10 cellular contexts compared by ENCODE assay signal in genomic region chr13:77298403-77298802, GRCh38. TPM values are rescaled to one million over a fixed set of nuclear protein-coding genes. Genes with fewer than 3 reads are reported as not detected.
DNase-seq lines count a peak whose midpoint lies in the region; ATAC-seq and TF ChIP-seq lines count a peak whose summit lies in the region.
"Had no signal": no experiment of that assay in that cellular context is flagged by ENCODE, and none has a peak within 500 bp of the region (broad histone marks: within the 10 kb centered on the region; RNA-seq: fewer than 3 reads in every experiment).

No MANE protein-coding gene starts in this region.

- intact Hi-C loops in mucosa of descending colon (cut with DNase I, micrococcal nuclease), result no loop called here

- H3K36me3 ChIP-seq in mucosa of descending colon (ENCODE audit: low read depth), result no peaks in the 10 kb centered on the region

- H3K9me3 ChIP-seq in mucosa of descending colon, result no peaks in the 10 kb centered on the region

- no peaks in the 10 kb centered on the region for H3K4me1 ChIP-seq in mucosa of descending colon (ENCODE audit: low read depth)

- no peak for DNase-seq in HL-60 (ENCODE audit: low read depth in 1 of 2, low spot score in 1 of 2)
- no peak for DNase-seq in mucosa of descending colon
- no peak for DNase-seq in NCI-H1092 treated with DMSO at 0.1 percent for 48 hours (lab: John Stamatoyannopoulos, UW)
- DNase-seq in epidermal melanocyte (ENCODE audit: insufficient read length, low spot score), result no peak
- no peak for DNase-seq in RPMI8226
- no peak for DNase-seq in RKO (ENCODE audit: low spot score)
- DNase-seq: cerebellar nuclear complex, NCI-H1092 had no signal

- peak overlapping the region; percentile 16 for H3K4me3 ChIP-seq in HL-60 (replicated peaks; ENCODE audit: insufficient read depth, low read length)
- no peak overlapping the region for H3K4me3 ChIP-seq in mucosa of descending colon

- TF ChIP-seq CTCF in HL-60 (IDR thresholded peaks at IDR 0.05; ENCODE audit: insufficient read depth, low read length) (no peak), mucosa of descending colon (IDR thresholded peaks at IDR 0.05) (no peak)

- peak overlapping the region; percentile 40; the same call in 1 of the 2 replicates for H3K27ac ChIP-seq in HL-60 (replicated peaks)

- peak; percentile 82 for ATAC-seq in GM18858 (IDR thresholded peaks at IDR 0.05; ENCODE audit: unreplicated experiment)
- peak; percentile 62 for ATAC-seq in HG02588 (IDR thresholded peaks at IDR 0.05; ENCODE audit: unreplicated experiment)
- ATAC-seq in mucosa of descending colon, result peak; percentile 36

- H3K27me3 ChIP-seq in HL-60 (ENCODE audit: insufficient read depth, poor library complexity, severe bottlenecking), result no peaks in the 10 kb centered on the region

RNA-seq across cellular contexts. Expression of gene MYCBP2, which starts 28.5 kb away (rescaled TPM):
- 10 to 100 TPM; 27.6 to 81.5 (median 46.1) TPM for total RNA-seq in mucosa of descending colon
